ENCODE assay signal across 2 cellular contexts in the genomic region with DNA sequence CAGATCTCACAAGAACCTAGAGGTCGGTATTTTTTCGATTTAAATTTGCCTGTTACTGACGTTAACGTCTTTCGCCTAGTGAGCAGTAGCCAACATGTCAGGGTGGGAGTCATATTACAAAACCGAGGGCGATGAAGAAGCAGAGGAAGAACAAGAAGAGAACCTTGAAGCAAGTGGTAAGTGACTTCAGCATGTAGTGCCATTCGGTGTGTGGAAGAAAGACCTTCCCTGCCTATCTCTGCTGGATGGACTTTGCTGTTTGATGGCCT.
TF ChIP-seq lines count a peak whose summit lies in the region.

No MANE protein-coding gene starts in this region.

TF ChIP-seq in A549, 52 proteins besides CTCF, POLR2A, EP300 and RAD21:
- TF ChIP-seq RNF2 (IDR thresholded peaks at IDR 0.05; ENCODE audit: borderline replicate concordance, low read depth) (no peak), HOXB5 (CRISPR knock-in tag; IDR thresholded peaks at IDR 0.05) (no peak), FOXS1 (CRISPR knock-in tag; IDR thresholded peaks at IDR 0.05) (no peak), GATA3 (IDR thresholded peaks at IDR 0.05; ENCODE audit: borderline replicate concordance) (no peak), EHF (CRISPR knock-in tag; IDR thresholded peaks at IDR 0.05) (no peak), POLR2AphosphoS2 (conservative IDR thresholded peaks at IDR 0.05; ENCODE audit: low read length) (no peak), CEBPB (IDR thresholded peaks at IDR 0.05) (no peak), MYC (IDR thresholded peaks at IDR 0.05; ENCODE audit: borderline replicate concordance, low read length) (no peak), CBX2 (IDR thresholded peaks at IDR 0.05; ENCODE audit: borderline replicate concordance, low read depth) (no peak)
- TF ChIP-seq, protein P1, sequence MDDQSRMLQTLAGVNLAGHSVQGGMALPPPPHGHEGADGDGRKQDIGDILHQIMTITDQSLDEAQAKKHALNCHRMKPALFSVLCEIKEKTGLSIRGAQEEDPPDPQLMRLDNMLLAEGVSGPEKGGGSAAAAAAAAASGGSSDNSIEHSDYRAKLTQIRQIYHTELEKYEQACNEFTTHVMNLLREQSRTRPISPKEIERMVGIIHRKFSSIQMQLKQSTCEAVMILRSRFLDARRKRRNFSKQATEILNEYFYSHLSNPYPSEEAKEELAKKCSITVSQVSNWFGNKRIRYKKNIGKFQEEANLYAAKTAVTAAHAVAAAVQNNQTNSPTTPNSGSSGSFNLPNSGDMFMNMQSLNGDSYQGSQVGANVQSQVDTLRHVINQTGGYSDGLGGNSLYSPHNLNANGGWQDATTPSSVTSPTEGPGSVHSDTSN (IDR thresholded peaks at IDR 0.05), result no peak
- TF ChIP-seq, protein P2, sequence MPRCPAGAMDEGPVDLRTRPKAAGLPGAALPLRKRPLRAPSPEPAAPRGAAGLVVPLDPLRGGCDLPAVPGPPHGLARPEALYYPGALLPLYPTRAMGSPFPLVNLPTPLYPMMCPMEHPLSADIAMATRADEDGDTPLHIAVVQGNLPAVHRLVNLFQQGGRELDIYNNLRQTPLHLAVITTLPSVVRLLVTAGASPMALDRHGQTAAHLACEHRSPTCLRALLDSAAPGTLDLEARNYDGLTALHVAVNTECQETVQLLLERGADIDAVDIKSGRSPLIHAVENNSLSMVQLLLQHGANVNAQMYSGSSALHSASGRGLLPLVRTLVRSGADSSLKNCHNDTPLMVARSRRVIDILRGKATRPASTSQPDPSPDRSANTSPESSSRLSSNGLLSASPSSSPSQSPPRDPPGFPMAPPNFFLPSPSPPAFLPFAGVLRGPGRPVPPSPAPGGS (IDR thresholded peaks at IDR 0.05), result no peak
- TF ChIP-seq, protein P3, sequence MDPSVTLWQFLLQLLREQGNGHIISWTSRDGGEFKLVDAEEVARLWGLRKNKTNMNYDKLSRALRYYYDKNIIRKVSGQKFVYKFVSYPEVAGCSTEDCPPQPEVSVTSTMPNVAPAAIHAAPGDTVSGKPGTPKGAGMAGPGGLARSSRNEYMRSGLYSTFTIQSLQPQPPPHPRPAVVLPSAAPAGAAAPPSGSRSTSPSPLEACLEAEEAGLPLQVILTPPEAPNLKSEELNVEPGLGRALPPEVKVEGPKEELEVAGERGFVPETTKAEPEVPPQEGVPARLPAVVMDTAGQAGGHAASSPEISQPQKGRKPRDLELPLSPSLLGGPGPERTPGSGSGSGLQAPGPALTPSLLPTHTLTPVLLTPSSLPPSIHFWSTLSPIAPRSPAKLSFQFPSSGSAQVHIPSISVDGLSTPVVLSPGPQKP (IDR thresholded peaks at IDR 0.05; ENCODE audit: low read depth, low read length), result no peak

TF ChIP-seq in IMR-90, 13 proteins besides CTCF, POLR2A, EP300 and RAD21:
- TF ChIP-seq RFX5 (IDR thresholded peaks at IDR 0.05; ENCODE audit: low read depth, low read length) (no peak), BHLHE40 (IDR thresholded peaks at IDR 0.05; ENCODE audit: low read depth, low read length) (no peak)
- TF ChIP-seq, protein P4, sequence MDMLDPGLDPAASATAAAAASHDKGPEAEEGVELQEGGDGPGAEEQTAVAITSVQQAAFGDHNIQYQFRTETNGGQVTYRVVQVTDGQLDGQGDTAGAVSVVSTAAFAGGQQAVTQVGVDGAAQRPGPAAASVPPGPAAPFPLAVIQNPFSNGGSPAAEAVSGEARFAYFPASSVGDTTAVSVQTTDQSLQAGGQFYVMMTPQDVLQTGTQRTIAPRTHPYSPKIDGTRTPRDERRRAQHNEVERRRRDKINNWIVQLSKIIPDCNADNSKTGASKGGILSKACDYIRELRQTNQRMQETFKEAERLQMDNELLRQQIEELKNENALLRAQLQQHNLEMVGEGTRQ (IDR thresholded peaks at IDR 0.05; ENCODE audit: low read depth, low read length), result no peak
